ENCODE assay signal across 11 cellular contexts in genomic region chr18:35577045-35577848, GRCh38. TPM values are rescaled to one million over a fixed set of nuclear protein-coding genes. Genes with fewer than 3 reads are reported as not detected.
DNase-seq lines count a peak whose midpoint lies in the region; ATAC-seq and TF ChIP-seq lines count a peak whose summit lies in the region.
"Had no signal": no experiment of that assay in that cellular context is flagged by ENCODE, and none has a peak within 500 bp of the region (broad histone marks: within the 10 kb centered on the region; RNA-seq: fewer than 3 reads in every experiment).

No MANE protein-coding gene starts in this region.

- peak; percentile 63 for DNase-seq in activated CD4-positive, alpha-beta memory T cell treated with anti-CD3 and anti-CD28 coated beads for 36 hours
- DNase-seq in activated CD4-positive, alpha-beta memory T cell treated with anti-CD3 and anti-CD28 coated beads, Interleukin-2, amount 10 ng/mL, durations not matched to agents 7 days and 5 days = no peak
- peak; percentile 38 for DNase-seq in M059J (ENCODE audit: low read depth)
- DNase-seq in stimulated activated CD4-positive, alpha-beta T cell treated with anti-CD3 and anti-CD28 coated beads, TNF-alpha, amount 100 ng/mL, for 48 hours (ENCODE audit: low read depth in 3 of 3) = peak in 2 of 3 donors; percentile 21 to 27
- DNase-seq in anterior cingulate cortex (lab: John Stamatoyannopoulos, UW) = no peak
- DNase-seq in tibial nerve (ENCODE audit: low spot score in 2 of 2) = no peak
- DNase-seq in left ventricle myocardium inferior = no peak
- DNase-seq: brain microvascular endothelial cell had no signal

- H3K4me3 ChIP-seq in tibial nerve (no peak overlapping the region), left ventricle myocardium inferior (no peak overlapping the region)
- H3K4me3 ChIP-seq: hepatocyte, SK-N-MC had no signal

- no peaks in the 10 kb centered on the region for H3K36me3 Mint-ChIP-seq in activated CD4-positive, alpha-beta memory T cell treated with anti-CD3 and anti-CD28 coated beads for 36 hours
- peaks cover 10% of the 10 kb centered on the region for H3K36me3 Mint-ChIP-seq in activated CD4-positive, alpha-beta memory T cell treated with anti-CD3 and anti-CD28 coated beads, Interleukin-2, amount 10 ng/mL, durations not matched to agents 7 days and 5 days (ENCODE audit: low read depth)

- CTCF ChIA-PET in activated CD4-positive, alpha-beta memory T cell treated with anti-CD3 and anti-CD28 coated beads for 36 hours (lab: Charles Lee) = interaction anchor here (0.5 to 1.1 kb wide), 3 partner anchors 40 to 665 kb away, joined by 3 read pairs; no protein-coding TSS in a partner anchor
- CTCF ChIA-PET in activated CD4-positive, alpha-beta memory T cell treated with anti-CD3 and anti-CD28 coated beads, Interleukin-2, amount 10 ng/mL, durations not matched to agents 7 days and 5 days (lab: Charles Lee) = no interaction called here

- H3K4me1 Mint-ChIP-seq in activated CD4-positive, alpha-beta memory T cell treated with anti-CD3 and anti-CD28 coated beads for 36 hours (ENCODE audit: low read depth) = peaks cover 30% of the 10 kb centered on the region
- H3K4me1 Mint-ChIP-seq in activated CD4-positive, alpha-beta memory T cell treated with anti-CD3 and anti-CD28 coated beads, Interleukin-2, amount 10 ng/mL, durations not matched to agents 7 days and 5 days = peaks cover 35% of the 10 kb centered on the region

- peak; percentile 55 for ATAC-seq in HG02759 (IDR thresholded peaks at IDR 0.05; ENCODE audit: unreplicated experiment)

- no peaks in the 10 kb centered on the region for H3K27me3 ChIP-seq in tibial nerve
- H3K27me3 ChIP-seq in left ventricle myocardium inferior (ENCODE audit: low read depth) = no peaks in the 10 kb centered on the region
- H3K27me3 ChIP-seq: brain microvascular endothelial cell, hepatocyte had no signal

- POLR2A ChIA-PET in activated CD4-positive, alpha-beta memory T cell treated with anti-CD3 and anti-CD28 coated beads for 36 hours (lab: Charles Lee) = interaction anchor here (1.1 to 1.6 kb wide), 4 partner anchors 39 to 99 kb away, joined by 3 to 6 read pairs (median 4); partner anchors contain the start of gene INO80C
- POLR2A ChIA-PET in activated CD4-positive, alpha-beta memory T cell treated with anti-CD3 and anti-CD28 coated beads, Interleukin-2, amount 10 ng/mL, durations not matched to agents 7 days and 5 days (lab: Charles Lee) = no interaction called here

- H3K4me1 ChIP-seq in tibial nerve (peaks cover 0 to 11% (median 6%) of the 10 kb centered on the region in 4 donors), left ventricle myocardium inferior (peaks cover 25% of the 10 kb centered on the region)

- H3K27ac Mint-ChIP-seq in activated CD4-positive, alpha-beta memory T cell treated with anti-CD3 and anti-CD28 coated beads for 36 hours = no peak overlapping the region
- H3K27ac Mint-ChIP-seq in activated CD4-positive, alpha-beta memory T cell treated with anti-CD3 and anti-CD28 coated beads, Interleukin-2, amount 10 ng/mL, durations not matched to agents 7 days and 5 days = no peak overlapping the region

- intact Hi-C loops in activated CD4-positive, alpha-beta memory T cell treated with anti-CD3 and anti-CD28 coated beads for 36 hours (cut with micrococcal nuclease) = loop anchor here (1.0 to 10.0 kb wide), 6 partner anchors 40 to 532 kb away; partner anchors contain the start of genes INO80C, MAPRE2 and ZNF397
- intact Hi-C loops in left ventricle myocardium inferior (cut with micrococcal nuclease) = no loop called here

- H3K27ac ChIP-seq in tibial nerve (no peak overlapping the region), left ventricle myocardium inferior (replicated peaks) (no peak overlapping the region)
- H3K27ac ChIP-seq: brain microvascular endothelial cell, hepatocyte, SK-N-MC had no signal

- TF ChIP-seq POLR2A in tibial nerve (IDR thresholded peaks at IDR 0.05) = no peak

- H3K36me3 ChIP-seq in tibial nerve = no peaks in the 10 kb centered on the region
- H3K36me3 ChIP-seq in left ventricle myocardium inferior = no peaks in the 10 kb centered on the region
- H3K36me3 ChIP-seq: brain microvascular endothelial cell had no signal

- 96 to 97% methylated on average over 8 of the region's 8 CpGs for WGBS in tibial nerve, 2 donors

- no peak overlapping the region for H3K4me3 Mint-ChIP-seq in activated CD4-positive, alpha-beta memory T cell treated with anti-CD3 and anti-CD28 coated beads for 36 hours
- H3K4me3 Mint-ChIP-seq in activated CD4-positive, alpha-beta memory T cell treated with anti-CD3 and anti-CD28 coated beads, Interleukin-2, amount 10 ng/mL, durations not matched to agents 7 days and 5 days = no peak overlapping the region

- H3K9me3 Mint-ChIP-seq in activated CD4-positive, alpha-beta memory T cell treated with anti-CD3 and anti-CD28 coated beads for 36 hours = peaks cover 9% of the 10 kb centered on the region
- H3K9me3 Mint-ChIP-seq in activated CD4-positive, alpha-beta memory T cell treated with anti-CD3 and anti-CD28 coated beads, Interleukin-2, amount 10 ng/mL, durations not matched to agents 7 days and 5 days = peaks cover 11% of the 10 kb centered on the region

- H3K9me3 ChIP-seq in tibial nerve (no peaks in the 10 kb centered on the region), left ventricle myocardium inferior (replicated peaks) (no peaks in the 10 kb centered on the region)

- no peak for TF ChIP-seq CTCF in tibial nerve (IDR thresholded peaks at IDR 0.05)
- TF ChIP-seq CTCF in left ventricle myocardium inferior (IDR thresholded peaks at IDR 0.05; ENCODE audit: borderline replicate concordance) = no peak

- peaks cover 26% of the 10 kb centered on the region for H3K27me3 Mint-ChIP-seq in activated CD4-positive, alpha-beta memory T cell treated with anti-CD3 and anti-CD28 coated beads for 36 hours
- peaks cover 18% of the 10 kb centered on the region for H3K27me3 Mint-ChIP-seq in activated CD4-positive, alpha-beta memory T cell treated with anti-CD3 and anti-CD28 coated beads, Interleukin-2, amount 10 ng/mL, durations not matched to agents 7 days and 5 days

- TF ChIP-seq EP300 in tibial nerve (IDR thresholded peaks at IDR 0.05) = no peak

RNA-seq across cellular contexts. Expression of gene GALNT1, which starts 4.3 kb away (rescaled TPM):
- total RNA-seq in activated CD4-positive, alpha-beta memory T cell treated with anti-CD3 and anti-CD28 coated beads for 36 hours = 10 to 100 TPM; 37.2 to 38.2 TPM
- 10 to 100 TPM; 44.0 to 47.3 TPM for total RNA-seq in activated CD4-positive, alpha-beta memory T cell treated with anti-CD3 and anti-CD28 coated beads, Interleukin-2, amount 10 ng/mL, durations not matched to agents 7 days and 5 days
- total RNA-seq in M059J (2014; rRNA removed; shearing (Covaris generic)) = 46.1 and 63.0 TPM in 2 replicates
- total RNA-seq in tibial nerve (10 to 100 TPM; 24.3 to 37.5 (median 27.0) TPM), left ventricle myocardium inferior (47.8 TPM)

Comparison
In these comparisons a context has a peak if more than half of its experiments do, and no peak if none do; other contexts are left out.
1. DNase-seq: peak in activated CD4-positive, alpha-beta memory T cell treated with anti-CD3 and anti-CD28 coated beads for 36 hours (single experiment), M059J (single experiment) and stimulated activated CD4-positive, alpha-beta T cell treated with anti-CD3 and anti-CD28 coated beads, TNF-alpha, amount 100 ng/mL, for 48 hours (2 of 3); none in activated CD4-positive, alpha-beta memory T cell treated with anti-CD3 and anti-CD28 coated beads, Interleukin-2, amount 10 ng/mL, durations not matched to agents 7 days and 5 days (single experiment), anterior cingulate cortex (0 of 58), tibial nerve (0 of 2) and left ventricle myocardium inferior (single experiment).